In the genomic region with DNA sequence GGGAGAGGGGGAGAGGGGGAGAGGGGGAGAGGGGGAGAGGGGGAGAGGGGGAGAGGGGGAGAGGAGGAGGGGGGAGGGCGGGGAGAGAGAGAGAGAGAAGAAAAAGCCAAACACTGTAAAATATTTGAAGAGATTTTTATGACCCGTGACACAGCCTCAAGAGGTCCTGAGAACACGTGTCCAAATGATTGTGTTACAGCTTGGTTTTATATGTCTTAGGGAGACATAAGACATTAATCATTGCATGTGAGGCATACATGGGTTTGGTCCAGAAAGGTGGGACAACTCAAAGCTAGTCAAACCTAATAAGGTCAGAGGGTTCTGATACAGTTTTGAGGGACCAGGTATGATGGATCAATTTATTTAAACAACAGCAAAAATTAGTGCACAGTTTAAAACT, we compare ENCODE assay signal across 14 cellular contexts.
"Had no signal": no experiment of that assay in that cellular context is flagged by ENCODE, and none has a peak within 500 bp of the region (broad histone marks: within the 10 kb centered on the region; RNA-seq: fewer than 3 reads in every experiment).

No MANE protein-coding gene starts in this region.

- H3K9me3 ChIP-seq: gastrocnemius medialis, heart left ventricle, ovary had no signal

- H3K4me3 ChIP-seq: gastrocnemius medialis, heart left ventricle, neural progenitor cell, ovary had no signal

- H3K36me3 ChIP-seq: gastrocnemius medialis, heart left ventricle, neural progenitor cell, ovary had no signal

- H3K4me2 ChIP-seq: neural progenitor cell had no signal

- H3K27ac ChIP-seq: gastrocnemius medialis, heart left ventricle, neural progenitor cell, ovary had no signal

- ATAC-seq: effector memory CD8-positive, alpha-beta T cell; gastrocnemius medialis; heart left ventricle; left lobe of liver; stimulated activated effector memory CD8-positive, alpha-beta T cell treated with anti-CD3 and anti-CD28 coated beads, Interleukin-12 subunit alpha, Interleukin-12 subunit beta, amount 100 ng/mL, for 72 hours had no signal

- DNase-seq: activated CD4-positive, alpha-beta T cell treated with anti-CD3 and anti-CD28 coated beads, Interleukin-2, amount 10 ng/mL, durations not matched to agents 7 days and 5 days; activated CD8-positive, alpha-beta memory T cell treated with anti-CD3 and anti-CD28 coated beads for 24 hours; activated gamma-delta T cell treated with Interleukin-2 at 50 U/mL for 16 hours; activated naive CD8-positive, alpha-beta T cell treated with anti-CD3 and anti-CD28 coated beads for 36 hours; amygdala; cerebellar nuclear complex; effector memory CD8-positive, alpha-beta T cell; gastrocnemius medialis; heart left ventricle; ovary; stimulated activated CD4-positive, alpha-beta T cell treated with anti-CD3 and anti-CD28 coated beads, Interleukin-12 subunit alpha, Interleukin-12 subunit beta, amount 100 ng/mL, for 4 hours had no signal

- H3K27me3 ChIP-seq: gastrocnemius medialis, heart left ventricle, neural progenitor cell, ovary had no signal

- H3K4me1 ChIP-seq: gastrocnemius medialis, heart left ventricle, neural progenitor cell had no signal

- H3K9ac ChIP-seq: neural progenitor cell had no signal
